Comparison of ENCODE assay signal across 25 cellular contexts in the genomic region with DNA sequence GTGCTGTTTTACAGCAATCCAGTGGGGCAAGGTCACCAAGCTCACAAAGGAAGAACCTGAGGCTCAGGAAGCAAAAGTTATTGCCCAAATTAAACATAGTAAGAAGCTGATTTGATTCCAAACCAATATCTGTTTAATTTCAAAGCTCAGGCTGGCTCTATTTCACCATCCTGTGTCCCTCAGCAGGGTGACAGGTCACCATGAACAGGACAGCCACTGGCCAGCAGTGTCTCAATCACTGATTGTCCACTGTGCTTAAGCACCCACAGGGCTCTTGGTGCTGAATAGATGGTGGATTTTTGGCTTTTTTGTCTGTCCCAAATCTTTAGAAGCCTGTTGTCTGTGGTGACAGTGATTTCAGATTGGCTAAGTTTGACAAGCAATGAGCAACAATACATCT.
DNase-seq lines count a peak whose midpoint lies in the region; ATAC-seq and TF ChIP-seq lines count a peak whose summit lies in the region.
"Had no signal": no experiment of that assay in that cellular context is flagged by ENCODE, and none has a peak within 500 bp of the region (broad histone marks: within the 10 kb centered on the region; RNA-seq: fewer than 3 reads in every experiment).

No MANE protein-coding gene starts in this region.

- no peaks in the 10 kb centered on the region for H3K79me1 ChIP-seq in IMR-90 (ENCODE audit: low read depth in 1 of 2, low read length in 2 of 2)

- no peak overlapping the region for H4K8ac ChIP-seq in IMR-90 (ENCODE audit: low read depth in 2 of 2, low read length in 2 of 2)

- H4K20me1 ChIP-seq in IMR-90 (ENCODE audit: insufficient read depth, low read length) = no peaks in the 10 kb centered on the region
- H4K20me1 ChIP-seq: BLaER1 treated with 17β-estradiol and CSF1 and Interleukin-3, amounts not matched to agents 10 nM and 100 nM had no signal

- H3K18ac ChIP-seq in IMR-90 (ENCODE audit: low read depth, low read length) = no peak overlapping the region

- H3K4ac ChIP-seq in IMR-90 (ENCODE audit: low read depth, low read length) = no peak overlapping the region

- no peak overlapping the region for H3K4me3 ChIP-seq in IMR-90 (ENCODE audit: insufficient read depth, low read depth, low read length)
- H3K4me3 ChIP-seq in endodermal cell (ENCODE audit: low read length) = no peak overlapping the region
- H3K4me3 ChIP-seq: A549; BLaER1 treated with 17β-estradiol and CSF1 and Interleukin-3, amounts not matched to agents 10 nM and 100 nM; GM12878; GM23248; HAP-1 had no signal

- no peaks in the 10 kb centered on the region for H3K4me1 Mint-ChIP-seq in activated naive CD4-positive, alpha-beta T cell treated with anti-CD3 and anti-CD28 coated beads, Interleukin-2, amount 50 U/mL, for 24 hours
- H3K4me1 Mint-ChIP-seq in activated naive CD4-positive, alpha-beta T cell treated with anti-CD3 and anti-CD28 coated beads for 36 hours (ENCODE audit: low read depth) = no peaks in the 10 kb centered on the region
- no peaks in the 10 kb centered on the region for H3K4me1 Mint-ChIP-seq in endodermal cell
- H3K4me1 Mint-ChIP-seq in neural crest cell = peaks cover 25% of the 10 kb centered on the region
- H3K4me1 Mint-ChIP-seq: CD8-positive, alpha-beta memory T cell had no signal

- no peaks in the 10 kb centered on the region for H3K36me3 Mint-ChIP-seq in activated naive CD4-positive, alpha-beta T cell treated with anti-CD3 and anti-CD28 coated beads, Interleukin-2, amount 50 U/mL, for 24 hours
- H3K36me3 Mint-ChIP-seq in activated naive CD4-positive, alpha-beta T cell treated with anti-CD3 and anti-CD28 coated beads for 36 hours (ENCODE audit: low read depth) = no peaks in the 10 kb centered on the region
- no peaks in the 10 kb centered on the region for H3K36me3 Mint-ChIP-seq in endodermal cell (ENCODE audit: low read depth)
- H3K36me3 Mint-ChIP-seq in neural crest cell (ENCODE audit: low read depth) = no peaks in the 10 kb centered on the region
- H3K36me3 Mint-ChIP-seq: CD14-positive monocyte had no signal

- dilution Hi-C loops in IMR-90 (cut with HindIII; ENCODE audit: low sequenced_read_pairs, unreplicated experiment) = no loop called here

- H3K23ac ChIP-seq in IMR-90 (ENCODE audit: low read depth, low read length) = no peak overlapping the region

- H4K91ac ChIP-seq in IMR-90 (ENCODE audit: insufficient read depth, low read depth, low read length) = no peak overlapping the region

- peak overlapping the region; percentile 66; the same call in 1 of the 2 replicates for H2AK5ac ChIP-seq in IMR-90 (ENCODE audit: low read depth, low read length)

- no peak for TF ChIP-seq RAD21 in IMR-90 (IDR thresholded peaks at IDR 0.05; ENCODE audit: low read length)

- H3K9me3 ChIP-seq in IMR-90 (ENCODE audit: control insufficient read depth, insufficient read depth, low read length) (no peaks in the 10 kb centered on the region), endodermal cell (ENCODE audit: control insufficient read depth, low read length) (no peaks in the 10 kb centered on the region)
- H3K9me3 ChIP-seq: A549, BE2C, HAP-1 had no signal

- H3K4me3 Mint-ChIP-seq in activated naive CD4-positive, alpha-beta T cell treated with anti-CD3 and anti-CD28 coated beads, Interleukin-2, amount 50 U/mL, for 24 hours = no peak overlapping the region
- no peak overlapping the region for H3K4me3 Mint-ChIP-seq in activated naive CD4-positive, alpha-beta T cell treated with anti-CD3 and anti-CD28 coated beads for 36 hours
- H3K4me3 Mint-ChIP-seq in endodermal cell (no peak overlapping the region), neural crest cell (no peak overlapping the region)
- H3K4me3 Mint-ChIP-seq: CD14-positive monocyte; CD4-positive, alpha-beta T cell; CD8-positive, alpha-beta memory T cell; HFFc6 had no signal

- POLR2A ChIA-PET in IMR-90 (lab: Charles Lee; ENCODE audit: unreplicated experiment) = no interaction called here

- H3K27ac ChIP-seq in IMR-90 (ENCODE audit: insufficient read depth, low read length) (no peak overlapping the region), endodermal cell (ENCODE audit: low read depth, low read length) (no peak overlapping the region)
- H3K27ac ChIP-seq: A549; BLaER1 treated with 17β-estradiol and CSF1 and Interleukin-3, amounts not matched to agents 10 nM and 100 nM had no signal

- no peak overlapping the region for H2BK15ac ChIP-seq in IMR-90 (ENCODE audit: low read depth, low read length)

- peaks cover 6% of the 10 kb centered on the region for H3K4me1 ChIP-seq in IMR-90 (ENCODE audit: control insufficient read depth, insufficient read depth, low read length)
- H3K4me1 ChIP-seq in endodermal cell (ENCODE audit: control insufficient read depth, insufficient read depth, low read length) = no peaks in the 10 kb centered on the region
- H3K4me1 ChIP-seq: A549, HAP-1 had no signal

- no peak for DNase-seq in activated naive CD4-positive, alpha-beta T cell treated with anti-CD3 and anti-CD28 coated beads for 36 hours
- no peak for DNase-seq in IMR-90
- peak; percentile 15 for DNase-seq in endodermal cell
- no peak for DNase-seq in neural crest cell (ENCODE audit: low read depth, low spot score)
- no peak for DNase-seq in erythroblast (lab: John Stamatoyannopoulos, UW)
- no peak for DNase-seq in NK-92 treated with Interleukin-12 subunit alpha and Interleukin-12 subunit beta, amount 100 ng/mL, for 24 hours (lab: John Stamatoyannopoulos, UW)
- DNase-seq: 8988T; ACHN; AML-193; BE2C; CD4-positive, alpha-beta T cell; CD8-positive, alpha-beta memory T cell; DMS 273 treated with DMSO at 0.1 percent for 48 hours; DMS79; EL; GDM1; GM23248; HFFc6 had no signal

- no peak overlapping the region for H2AFZ ChIP-seq in IMR-90 (replicated peaks; ENCODE audit: low read length, poor library complexity)

- H3K27me3 Mint-ChIP-seq in activated naive CD4-positive, alpha-beta T cell treated with anti-CD3 and anti-CD28 coated beads, Interleukin-2, amount 50 U/mL, for 24 hours = peaks cover 4% of the 10 kb centered on the region
- H3K27me3 Mint-ChIP-seq in activated naive CD4-positive, alpha-beta T cell treated with anti-CD3 and anti-CD28 coated beads for 36 hours (ENCODE audit: low read depth) = peaks cover 3% of the 10 kb centered on the region
- H3K27me3 Mint-ChIP-seq in endodermal cell (ENCODE audit: insufficient read depth) (no peaks in the 10 kb centered on the region), neural crest cell (ENCODE audit: low read depth) (peaks cover 4% of the 10 kb centered on the region)

- TF ChIP-seq POLR2A in IMR-90 (IDR thresholded peaks at IDR 0.05; ENCODE audit: low read depth, low read length) (no peak), erythroblast (IDR thresholded peaks at IDR 0.05; ENCODE audit: low read length) (no peak)

- H2BK20ac ChIP-seq in IMR-90 (ENCODE audit: low read depth, low read length) = no peak overlapping the region

- H3K9me1 ChIP-seq in IMR-90 (ENCODE audit: insufficient read depth, low read length) = no peaks in the 10 kb centered on the region

- in situ Hi-C loops in IMR-90 (cut with MboI; ENCODE audit: low sequenced_read_pairs) = no loop called here

- CTCF ChIA-PET in activated naive CD4-positive, alpha-beta T cell treated with anti-CD3 and anti-CD28 coated beads for 36 hours (lab: Charles Lee) = no interaction called here
- CTCF ChIA-PET in IMR-90 (lab: Yijun Ruan, JAX) = interaction anchor here (0.7 kb wide), 1 partner anchor 1455 kb away, joined by 4 read pairs; no protein-coding TSS in a partner anchor

- H3K14ac ChIP-seq in IMR-90 (replicated peaks; ENCODE audit: low read depth, low read length) = no peak overlapping the region

- peak overlapping the region; percentile 6 for H3K27ac Mint-ChIP-seq in activated naive CD4-positive, alpha-beta T cell treated with anti-CD3 and anti-CD28 coated beads, Interleukin-2, amount 50 U/mL, for 24 hours
- H3K27ac Mint-ChIP-seq in activated naive CD4-positive, alpha-beta T cell treated with anti-CD3 and anti-CD28 coated beads for 36 hours = no peak overlapping the region
- H3K27ac Mint-ChIP-seq in endodermal cell = no peak overlapping the region
- peak overlapping the region; percentile 31 for H3K27ac Mint-ChIP-seq in neural crest cell (ENCODE audit: unreplicated experiment)
- H3K27ac Mint-ChIP-seq: CD14-positive monocyte; CD4-positive, alpha-beta T cell; CD8-positive, alpha-beta memory T cell; HFFc6 had no signal

- no peak for ATAC-seq in IMR-90 (ENCODE audit: low read depth)
- no peak for ATAC-seq in HG02852 (IDR thresholded peaks at IDR 0.05; ENCODE audit: unreplicated experiment)
- ATAC-seq: A549, GM12878 had no signal

- H4K5ac ChIP-seq in IMR-90 (ENCODE audit: low read depth, low read length) = no peak overlapping the region

- H2BK120ac ChIP-seq in IMR-90 (ENCODE audit: low read depth, low read length) = no peak overlapping the region

- no peaks in the 10 kb centered on the region for H3K9me3 Mint-ChIP-seq in activated naive CD4-positive, alpha-beta T cell treated with anti-CD3 and anti-CD28 coated beads, Interleukin-2, amount 50 U/mL, for 24 hours
- no peaks in the 10 kb centered on the region for H3K9me3 Mint-ChIP-seq in activated naive CD4-positive, alpha-beta T cell treated with anti-CD3 and anti-CD28 coated beads for 36 hours
- H3K9me3 Mint-ChIP-seq in endodermal cell (no peaks in the 10 kb centered on the region), neural crest cell (peaks cover 4% of the 10 kb centered on the region)
- H3K9me3 Mint-ChIP-seq: CD4-positive, alpha-beta T cell; CD8-positive, alpha-beta memory T cell; HFFc6 had no signal

- intact Hi-C loops in activated naive CD4-positive, alpha-beta T cell treated with anti-CD3 and anti-CD28 coated beads for 36 hours (cut with micrococcal nuclease) = no loop called here
- intact Hi-C loops in IMR-90 (cut with micrococcal nuclease) = no loop called here

- BruUV-seq in IMR-90 (replicated peaks; lab: Mats Ljungman, UMichigan) = no TSS peak

- no peak overlapping the region for H2AK9ac ChIP-seq in IMR-90 (replicated peaks; ENCODE audit: low read depth, low read length, poor library complexity)

- no peak overlapping the region for H3K4me2 ChIP-seq in IMR-90 (ENCODE audit: low read depth, low read length)
- H3K4me2 ChIP-seq: A549 had no signal

- TF ChIP-seq CTCF in IMR-90 (conservative IDR thresholded peaks at IDR 0.05; ENCODE audit: low read depth, low read length) = no peak
- no peak for TF ChIP-seq CTCF in endodermal cell (conservative IDR thresholded peaks at IDR 0.05)
- no peak for TF ChIP-seq CTCF in neural crest cell (conservative IDR thresholded peaks at IDR 0.05)

- H3K36me3 ChIP-seq in IMR-90 (ENCODE audit: control insufficient read depth, insufficient read depth, low read length) (no peaks in the 10 kb centered on the region), endodermal cell (ENCODE audit: control insufficient read depth, insufficient read depth, low read length) (no peaks in the 10 kb centered on the region)
- H3K36me3 ChIP-seq: BE2C; BLaER1 treated with 17β-estradiol and CSF1 and Interleukin-3, amounts not matched to agents 10 nM and 100 nM; HAP-1 had no signal

- peaks cover 2% of the 10 kb centered on the region; the same call in 1 of the 2 replicates for H3K27me3 ChIP-seq in IMR-90 (ENCODE audit: control insufficient read depth, insufficient read depth, low read length)
- H3K27me3 ChIP-seq in endodermal cell (ENCODE audit: control insufficient read depth, insufficient read depth, low read length, poor library complexity, severe bottlenecking) = no peaks in the 10 kb centered on the region
- H3K27me3 ChIP-seq: BE2C; BLaER1 treated with 17β-estradiol and CSF1 and Interleukin-3, amounts not matched to agents 10 nM and 100 nM had no signal

- no peak overlapping the region for H3K56ac ChIP-seq in IMR-90 (ENCODE audit: extremely low read depth, insufficient read depth, low read length)

- H3K9ac ChIP-seq in IMR-90 (ENCODE audit: low read depth, low read length) (no peak overlapping the region), endodermal cell (ENCODE audit: extremely low read depth, low read length, poor library complexity, severe bottlenecking) (no peak overlapping the region)
- H3K9ac ChIP-seq: BLaER1 treated with 17β-estradiol and CSF1 and Interleukin-3, amounts not matched to agents 10 nM and 100 nM; GM23248 had no signal

- no peak overlapping the region for H2BK5ac ChIP-seq in IMR-90 (ENCODE audit: low read depth, low read length, poor library complexity, severe bottlenecking)

Comparison
In these comparisons a context has a peak if more than half of its experiments do, and no peak if none do; other contexts are left out.
1. H3K27ac Mint-ChIP-seq: peak in activated naive CD4-positive, alpha-beta T cell treated with anti-CD3 and anti-CD28 coated beads, Interleukin-2, amount 50 U/mL, for 24 hours (single experiment) and neural crest cell (single experiment); none in activated naive CD4-positive, alpha-beta T cell treated with anti-CD3 and anti-CD28 coated beads for 36 hours (single experiment) and endodermal cell (single experiment).